ENCODE assay signal across 10 cellular contexts in the genomic region with DNA sequence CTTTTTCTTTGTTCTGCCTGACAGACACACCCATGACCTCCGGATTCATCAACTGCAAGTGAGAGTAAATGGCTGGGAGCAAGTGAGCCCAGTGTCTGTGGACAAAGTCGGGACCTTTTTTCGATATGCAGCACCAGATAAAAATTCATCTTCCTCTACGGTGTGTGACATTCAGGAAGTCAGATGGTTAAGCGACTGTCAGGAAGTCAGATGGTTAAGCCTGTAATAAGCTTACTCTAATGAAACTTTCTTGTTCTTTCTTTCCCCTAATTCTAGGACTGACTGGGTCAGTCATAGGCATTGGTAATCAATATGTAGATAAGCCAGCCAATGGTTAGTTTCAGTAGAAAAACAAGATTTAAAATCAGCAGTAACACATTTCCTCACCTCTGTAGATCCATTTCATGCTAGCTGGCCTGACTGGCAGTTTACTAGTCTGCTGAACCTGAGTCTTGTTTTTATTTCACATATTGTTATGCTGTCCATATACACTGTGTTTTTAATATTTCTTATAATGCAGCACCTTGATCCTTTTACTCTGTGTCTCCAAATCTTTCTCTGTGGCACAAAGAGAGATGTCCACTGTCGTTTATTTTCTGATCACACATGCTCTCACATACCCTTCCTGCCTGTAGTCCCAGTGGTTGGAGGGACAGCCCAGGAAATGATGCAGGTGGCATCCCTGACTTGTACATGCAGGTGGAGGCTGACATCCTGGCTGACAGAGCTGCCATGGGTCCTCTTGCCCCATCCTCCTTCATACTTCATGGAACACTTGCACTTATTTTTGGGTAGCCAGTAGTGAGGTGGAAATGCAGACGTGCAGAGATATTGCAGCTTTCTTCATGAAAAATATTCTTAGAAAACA.
DNase-seq lines count a peak whose midpoint lies in the region; ATAC-seq and TF ChIP-seq lines count a peak whose summit lies in the region.
"Had no signal": no experiment of that assay in that cellular context is flagged by ENCODE, and none has a peak within 500 bp of the region (broad histone marks: within the 10 kb centered on the region; RNA-seq: fewer than 3 reads in every experiment).

No MANE protein-coding gene starts in this region.

- ATAC-seq in GM21717 (IDR thresholded peaks at IDR 0.05; ENCODE audit: unreplicated experiment) (no peak), GM21723 (IDR thresholded peaks at IDR 0.05; ENCODE audit: unreplicated experiment) (no peak), HG02885 (IDR thresholded peaks at IDR 0.05; ENCODE audit: poor library complexity, unreplicated experiment) (no peak)

- TF ChIP-seq CTCF in colonic mucosa (IDR thresholded peaks at IDR 0.05) = no peak

- H3K4me1 ChIP-seq in colonic mucosa (peaks cover 5% of the 10 kb centered on the region), skeletal muscle tissue (ENCODE audit: control insufficient read depth in 3 of 3, insufficient read depth in 3 of 3, low read length in 3 of 3) (peaks cover 17 to 25% (median 18%) of the 10 kb centered on the region in 3 donors)

- peak overlapping the region; percentile 20; the same call in 1 of the 2 replicates for H3K4me3 ChIP-seq in GM08714 (ENCODE audit: low read length)
- H3K4me3 ChIP-seq in colonic mucosa = no peak overlapping the region
- peak overlapping the region; percentile 8 to 34 (median 32) for H3K4me3 ChIP-seq in skeletal muscle tissue (ENCODE audit: low read length in 3 of 3)

- H3K36me3 ChIP-seq in colonic mucosa = peaks cover 6% of the 10 kb centered on the region
- peaks cover 26 to 50% (median 40%) of the 10 kb centered on the region in 3 donors for H3K36me3 ChIP-seq in skeletal muscle tissue (ENCODE audit: control insufficient read depth in 3 of 3, insufficient read depth in 3 of 3, low read length in 3 of 3)

- H3K9ac ChIP-seq in colonic mucosa (ENCODE audit: low read depth in 2 of 2, low read length in 2 of 2) (no peak overlapping the region), skeletal muscle tissue (ENCODE audit: low read depth in 1 of 3, low read length in 3 of 3) (no peak overlapping the region)

- H3K9me3 ChIP-seq in colonic mucosa (no peaks in the 10 kb centered on the region), skeletal muscle tissue (ENCODE audit: control insufficient read depth in 3 of 3, low read length in 3 of 3) (no peaks in the 10 kb centered on the region)

- DNase-seq in NOMO-1 treated with dmso at 0.1 percent for 144 hours (lab: John Stamatoyannopoulos, UW; ENCODE audit: unreplicated experiment) (peak; percentile 1), colonic mucosa (peak; percentile 30)
- DNase-seq in activated CD8-positive, alpha-beta memory T cell treated with anti-CD3 and anti-CD28 coated beads, Interleukin-2, amount 50 U/mL, for 48 hours = no peak
- DNase-seq: activated CD8-positive, alpha-beta memory T cell treated with anti-CD3 and anti-CD28 coated beads for 24 hours; NCI-H2107 had no signal

- peak overlapping the region; percentile 35 for H3K27ac ChIP-seq in colonic mucosa
- peak overlapping the region; percentile 59 for H3K27ac ChIP-seq in skeletal muscle tissue (ENCODE audit: low read depth, low read length)

- H3K27me3 ChIP-seq in colonic mucosa = no peaks in the 10 kb centered on the region
- no peaks in the 10 kb centered on the region for H3K27me3 ChIP-seq in skeletal muscle tissue (ENCODE audit: control insufficient read depth in 3 of 3, insufficient read depth in 3 of 3, low read length in 3 of 3)

- intact Hi-C loops in colonic mucosa (cut with DNase I) = no loop called here
